14 cellular contexts compared by ENCODE assay signal in the genomic region with DNA sequence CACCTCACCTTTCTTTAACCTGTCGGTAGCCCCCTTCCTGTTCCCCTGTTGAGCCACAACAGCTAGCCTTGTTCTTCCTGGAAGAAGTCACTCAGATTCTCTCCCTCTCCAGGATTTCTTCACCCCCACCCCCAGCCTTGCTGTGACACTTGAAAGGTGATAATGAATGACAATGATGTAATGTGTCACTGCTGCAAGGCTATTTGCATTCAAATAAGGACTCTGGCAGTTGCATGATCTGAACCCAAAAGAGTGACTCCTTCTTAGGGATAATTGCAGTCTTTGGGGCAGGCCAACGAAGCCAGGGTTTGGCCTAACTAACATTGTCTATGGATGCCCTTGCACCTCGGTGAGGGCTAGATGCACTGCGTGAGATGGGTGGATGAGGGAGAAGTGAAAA.
DNase-seq lines count a peak whose midpoint lies in the region; ATAC-seq and TF ChIP-seq lines count a peak whose summit lies in the region.
"Had no signal": no experiment of that assay in that cellular context is flagged by ENCODE, and none has a peak within 500 bp of the region (broad histone marks: within the 10 kb centered on the region; RNA-seq: fewer than 3 reads in every experiment).

No MANE protein-coding gene starts in this region.

- no peaks in the 10 kb centered on the region for H4K20me1 ChIP-seq in BLaER1 treated with 17β-estradiol and CSF1 and Interleukin-3, amounts not matched to agents 10 nM and 100 nM

- no peaks in the 10 kb centered on the region for H3K79me1 ChIP-seq in mesenchymal stem cell (replicated peaks; ENCODE audit: low read length, poor library complexity, severe bottlenecking)

- H3K4me2 ChIP-seq in BLaER1 treated with 17β-estradiol and CSF1 and Interleukin-3, amounts not matched to agents 10 nM and 100 nM, result peak overlapping the region in 9 of 11 experiments; percentile 21 to 76 (median 65); a peak in 16 of 22 replicates
- no peak overlapping the region for H3K4me2 ChIP-seq in mesenchymal stem cell (ENCODE audit: low read length, poor library complexity, severe bottlenecking)
- H3K4me2 ChIP-seq: SK-N-SH had no signal

- H2AFZ ChIP-seq in mesenchymal stem cell (ENCODE audit: low read depth, low read length), result peak overlapping the region; percentile 31

- 0 to 12% methylated on average over 1 to 4 of the region's 4 CpGs for WGBS in endodermal cell (ENCODE audit: insufficient coverage in 1 of 2, insufficient read length in 1 of 2), 2 experiments
- WGBS in mesenchymal stem cell, result 3% methylated on average over 2 of the region's 4 CpGs

- H3K27me3 Mint-ChIP-seq in endodermal cell (ENCODE audit: insufficient read depth), result no peaks in the 10 kb centered on the region

- no peaks in the 10 kb centered on the region for H3K27me3 ChIP-seq in BLaER1 treated with 17β-estradiol and CSF1 and Interleukin-3, amounts not matched to agents 10 nM and 100 nM
- H3K27me3 ChIP-seq in endodermal cell (ENCODE audit: control insufficient read depth, insufficient read depth, low read length, poor library complexity, severe bottlenecking), result no peaks in the 10 kb centered on the region
- peaks cover 4% of the 10 kb centered on the region in 2 experiments for H3K27me3 ChIP-seq in mesenchymal stem cell (ENCODE audit: control insufficient read depth in 1 of 2, insufficient read depth in 1 of 2, low read length in 2 of 2)

- DNase-seq in endodermal cell, result peak; percentile 93
- no peak for DNase-seq in mesenchymal stem cell
- DNase-seq in stimulated activated CD4-positive, alpha-beta T cell treated with anti-CD3 and anti-CD28 coated beads, Interleukin-4, amount 100 ng/mL, for 1 hour, result no peak
- DNase-seq in superior temporal gyrus (ENCODE audit: extremely low spot score), result no peak
- DNase-seq: CD4-positive, alpha-beta memory T cell; DMS153; NCI-H1105 treated with DMSO at 0.1 percent for 48 hours; NCI-H1694; NCI-H2081 treated with DMSO at 0.1 percent for 48 hours; SK-N-SH had no signal

- ATAC-seq in GM21367 (IDR thresholded peaks at IDR 0.05; ENCODE audit: unreplicated experiment), result no peak

- POLR2A ChIA-PET in HEK293 (lab: Yijun Ruan, JAX), result no interaction called here

- peak overlapping the region; percentile 82 for H3K27ac Mint-ChIP-seq in endodermal cell
- H3K27ac Mint-ChIP-seq: B cell; CD4-positive, alpha-beta memory T cell had no signal

- no peak overlapping the region for H3K27ac ChIP-seq in BLaER1 treated with 17β-estradiol and CSF1 and Interleukin-3, amounts not matched to agents 10 nM and 100 nM
- H3K27ac ChIP-seq in HEK293 (ENCODE audit: extremely low read depth, low read depth, low read length), result no peak overlapping the region
- no peak overlapping the region for H3K27ac ChIP-seq in endodermal cell (ENCODE audit: low read depth, low read length)
- no peak overlapping the region for H3K27ac ChIP-seq in mesenchymal stem cell (ENCODE audit: low read length, poor library complexity, severe bottlenecking)

- no peak overlapping the region for H3K23ac ChIP-seq in mesenchymal stem cell (ENCODE audit: low read length in 2 of 2)

- H2BK120ac ChIP-seq in mesenchymal stem cell (ENCODE audit: low read depth, low read length), result no peak overlapping the region

- H3K9me3 Mint-ChIP-seq in endodermal cell, result no peaks in the 10 kb centered on the region
- H3K9me3 Mint-ChIP-seq: CD4-positive, alpha-beta memory T cell had no signal

- H2BK15ac ChIP-seq in mesenchymal stem cell (ENCODE audit: low read depth, poor library complexity, severe bottlenecking), result no peak overlapping the region

- H2AK5ac ChIP-seq in mesenchymal stem cell (ENCODE audit: low read length, severe bottlenecking), result no peak overlapping the region

- peaks cover 0 to 21% (median 0%) of the 10 kb centered on the region in 11 experiments; a peak in 6 of 22 replicates for H3K9me3 ChIP-seq in BLaER1 treated with 17β-estradiol and CSF1 and Interleukin-3, amounts not matched to agents 10 nM and 100 nM (replicated peaks in 1 of 11)
- H3K9me3 ChIP-seq in HEK293 (ENCODE audit: control insufficient read depth, insufficient read depth, low read depth, low read length), result no peaks in the 10 kb centered on the region
- H3K9me3 ChIP-seq in endodermal cell (ENCODE audit: control insufficient read depth, low read length), result no peaks in the 10 kb centered on the region
- no peaks in the 10 kb centered on the region for H3K9me3 ChIP-seq in mesenchymal stem cell (ENCODE audit: control insufficient read depth, low read length)
- H3K9me3 ChIP-seq: SK-N-SH had no signal

- no peak overlapping the region for H4K8ac ChIP-seq in mesenchymal stem cell (ENCODE audit: low read length)

- H3K36me3 Mint-ChIP-seq in endodermal cell (ENCODE audit: low read depth), result no peaks in the 10 kb centered on the region
- H3K36me3 Mint-ChIP-seq: CD4-positive, alpha-beta memory T cell had no signal

- H3K4me3 Mint-ChIP-seq in endodermal cell, result no peak overlapping the region
- H3K4me3 Mint-ChIP-seq: B cell; CD4-positive, alpha-beta memory T cell had no signal

- H3K9ac ChIP-seq in BLaER1 treated with 17β-estradiol and CSF1 and Interleukin-3, amounts not matched to agents 10 nM and 100 nM, result no peak overlapping the region
- H3K9ac ChIP-seq in endodermal cell (ENCODE audit: extremely low read depth, low read length, poor library complexity, severe bottlenecking) (no peak overlapping the region), mesenchymal stem cell (ENCODE audit: low read length) (no peak overlapping the region)
- H3K9ac ChIP-seq: SK-N-SH had no signal

- CTCF ChIA-PET in HEK293 (lab: Yijun Ruan, JAX), result interaction anchor here (0.6 to 2.5 kb wide), 5 partner anchors 18 to 1093 kb away, joined by 3 to 9 read pairs (median 4); no protein-coding TSS in a partner anchor

- H3K14ac ChIP-seq in mesenchymal stem cell (ENCODE audit: low read length in 2 of 2), result no peak overlapping the region

- no peak overlapping the region for H3K18ac ChIP-seq in mesenchymal stem cell (ENCODE audit: low read depth in 1 of 2, low read length in 2 of 2)

- H2BK12ac ChIP-seq in mesenchymal stem cell (ENCODE audit: low read length in 2 of 2), result no peak overlapping the region

- no peaks in the 10 kb centered on the region for H3K36me3 ChIP-seq in BLaER1 treated with 17β-estradiol and CSF1 and Interleukin-3, amounts not matched to agents 10 nM and 100 nM
- H3K36me3 ChIP-seq in HEK293 (ENCODE audit: control insufficient read depth in 2 of 2, insufficient read depth in 1 of 2, low read length in 2 of 2) (no peaks in the 10 kb centered on the region), endodermal cell (ENCODE audit: control insufficient read depth, insufficient read depth, low read length) (no peaks in the 10 kb centered on the region), mesenchymal stem cell (ENCODE audit: control insufficient read depth in 1 of 2, insufficient read depth in 2 of 2, low read depth in 1 of 2, low read length in 2 of 2) (no peaks in the 10 kb centered on the region)

- no peak overlapping the region for H2BK5ac ChIP-seq in mesenchymal stem cell (ENCODE audit: low read depth, low read length, poor library complexity, severe bottlenecking)

- TF ChIP-seq CTCF in HEK293 (tag by site-specific recombination; IDR thresholded peaks at IDR 0.05), result no peak
- no peak for TF ChIP-seq CTCF in endodermal cell (conservative IDR thresholded peaks at IDR 0.05)

- H3K4me3 ChIP-seq in BLaER1 treated with 17β-estradiol and CSF1 and Interleukin-3, amounts not matched to agents 10 nM and 100 nM, result no peak overlapping the region
- H3K4me3 ChIP-seq in HEK293 (ENCODE audit: low read depth, low read length) (no peak overlapping the region), endodermal cell (ENCODE audit: low read length) (no peak overlapping the region), mesenchymal stem cell (ENCODE audit: insufficient read depth in 1 of 2, low read depth in 1 of 2, low read length in 2 of 2) (no peak overlapping the region)

- peaks cover 43% of the 10 kb centered on the region for H3K4me1 Mint-ChIP-seq in endodermal cell
- H3K4me1 Mint-ChIP-seq: B cell; CD4-positive, alpha-beta memory T cell had no signal

- peaks cover 0 to 41% (median 27%) of the 10 kb centered on the region in 10 experiments; a peak in 15 of 20 replicates for H3K4me1 ChIP-seq in BLaER1 treated with 17β-estradiol and CSF1 and Interleukin-3, amounts not matched to agents 10 nM and 100 nM
- no peaks in the 10 kb centered on the region for H3K4me1 ChIP-seq in HEK293 (ENCODE audit: control insufficient read depth, insufficient read depth, low read length)
- H3K4me1 ChIP-seq in endodermal cell (ENCODE audit: control insufficient read depth, insufficient read depth, low read length), result peaks cover 28% of the 10 kb centered on the region
- no peaks in the 10 kb centered on the region for H3K4me1 ChIP-seq in mesenchymal stem cell (ENCODE audit: control insufficient read depth, insufficient read depth, low read depth, low read length)

- no peak overlapping the region for H4K91ac ChIP-seq in mesenchymal stem cell (ENCODE audit: low read length)

- H3K4ac ChIP-seq in mesenchymal stem cell (ENCODE audit: low read depth in 1 of 2, low read length in 2 of 2), result no peak overlapping the region

TF ChIP-seq in HEK293, 187 proteins besides CTCF, POLR2A, EP300 and RAD21:
- 0 out of 2 replicates have a peak, but pooled peaks have one; percentile 40 for TF ChIP-seq SCRT2 (tag by site-specific recombination; IDR thresholded peaks at IDR 0.05)
- 0 out of 2 replicates have a peak, but pooled peaks have one; percentile 20 for TF ChIP-seq ZNF366 (tag by site-specific recombination; conservative IDR thresholded peaks at IDR 0.05)
- TF ChIP-seq OVOL3 (tag by site-specific recombination; IDR thresholded peaks at IDR 0.05), result no peak
